Comparison of ENCODE assay signal across 12 cellular contexts in genomic region chr1:230211436-230212145, GRCh38.
DNase-seq lines count a peak whose midpoint lies in the region; ATAC-seq and TF ChIP-seq lines count a peak whose summit lies in the region.
"Had no signal": no experiment of that assay in that cellular context is flagged by ENCODE, and none has a peak within 500 bp of the region (broad histone marks: within the 10 kb centered on the region; RNA-seq: fewer than 3 reads in every experiment).

No MANE protein-coding gene starts in this region.

- TF ChIP-seq EP300 in suprapubic skin (IDR thresholded peaks at IDR 0.05) (no peak), esophagus muscularis mucosa (IDR thresholded peaks at IDR 0.05) (no peak)

- H3K4me1 ChIP-seq in OCI-LY1 (ENCODE audit: insufficient read depth, low read length, severe bottlenecking) (peaks cover 70% of the 10 kb centered on the region), esophagus (ENCODE audit: control insufficient read depth in 2 of 2, insufficient read depth in 2 of 2, low read length in 1 of 2) (peaks cover 10% of the 10 kb centered on the region in 2 donors), suprapubic skin (peaks cover 29% of the 10 kb centered on the region), esophagus muscularis mucosa (peaks cover 33 to 67% (median 64%) of the 10 kb centered on the region in 4 donors)

- no peaks in the 10 kb centered on the region for H3K9me3 ChIP-seq in OCI-LY1 (ENCODE audit: low read length)
- no peaks in the 10 kb centered on the region for H3K9me3 ChIP-seq in esophagus (ENCODE audit: control insufficient read depth in 2 of 2, insufficient read depth in 1 of 2, low read depth in 1 of 2, low read length in 1 of 2)
- H3K9me3 ChIP-seq in suprapubic skin, result no peaks in the 10 kb centered on the region
- no peaks in the 10 kb centered on the region for H3K9me3 ChIP-seq in esophagus muscularis mucosa

- H3K27ac Mint-ChIP-seq in activated CD8-positive, alpha-beta memory T cell treated with anti-CD3 and anti-CD28 coated beads, Interleukin-2, amount 10 ng/mL, durations not matched to agents 7 days and 5 days, result peak overlapping the region; percentile 88
- no peak overlapping the region for H3K27ac Mint-ChIP-seq in Calu3 (ENCODE audit: unreplicated experiment)

- H3K9ac ChIP-seq in OCI-LY1 (ENCODE audit: low read length), result no peak overlapping the region; the same call in 1 of the 2 replicates

- CTCF ChIA-PET in activated CD8-positive, alpha-beta memory T cell treated with anti-CD3 and anti-CD28 coated beads, Interleukin-2, amount 10 ng/mL, durations not matched to agents 7 days and 5 days (lab: Charles Lee), result interaction anchor here (1.2 to 2.5 kb wide), 4 partner anchors 12 to 94 kb away, joined by 3 to 10 read pairs (median 6); no protein-coding TSS in a partner anchor
- CTCF ChIA-PET in Calu3 (lab: Charles Lee), result interaction anchor here (1.0 kb wide), 1 partner anchor 12 kb away, joined by 3 read pairs; no protein-coding TSS in a partner anchor

- peak overlapping the region; percentile 67 for H3K4me3 Mint-ChIP-seq in activated CD8-positive, alpha-beta memory T cell treated with anti-CD3 and anti-CD28 coated beads, Interleukin-2, amount 10 ng/mL, durations not matched to agents 7 days and 5 days
- no peak overlapping the region for H3K4me3 Mint-ChIP-seq in Calu3 (ENCODE audit: low read depth, unreplicated experiment)

- no peaks in the 10 kb centered on the region for H4K20me1 ChIP-seq in OCI-LY1 (ENCODE audit: insufficient read depth, low read length)

- no peak for ATAC-seq in activated CD8-positive, alpha-beta memory T cell treated with anti-CD3 and anti-CD28 coated beads, Interleukin-2, amount 10 ng/mL, durations not matched to agents 7 days and 5 days

- TF ChIP-seq POLR2A in suprapubic skin (IDR thresholded peaks at IDR 0.05), result no peak
- no peak for TF ChIP-seq POLR2A in esophagus muscularis mucosa (IDR thresholded peaks at IDR 0.05; ENCODE audit: low read depth)

- H3K4me3 ChIP-seq in OCI-LY1 (ENCODE audit: low read depth, low read length, poor library complexity, severe bottlenecking) (no peak overlapping the region), esophagus (ENCODE audit: low read depth in 1 of 2, low read length in 2 of 2) (no peak overlapping the region), suprapubic skin (no peak overlapping the region), esophagus muscularis mucosa (no peak overlapping the region)
- H3K4me3 ChIP-seq: skin epidermis had no signal

- TF ChIP-seq CTCF in OCI-LY1 (IDR thresholded peaks at IDR 0.05; ENCODE audit: low read length), result no peak
- TF ChIP-seq CTCF in suprapubic skin (IDR thresholded peaks at IDR 0.05), result no peak
- TF ChIP-seq CTCF in esophagus muscularis mucosa (IDR thresholded peaks at IDR 0.05), result no peak
- no peak for TF ChIP-seq CTCF in Calu3 (IDR thresholded peaks at IDR 0.05; ENCODE audit: unreplicated experiment)

- no peaks in the 10 kb centered on the region for H3F3A ChIP-seq in OCI-LY1 (ENCODE audit: insufficient read depth, low read length)

- peak overlapping the region; percentile 50 for H3K4me2 ChIP-seq in OCI-LY1 (ENCODE audit: low read length)

- no peaks in the 10 kb centered on the region; the same call in 1 of the 2 replicates for H3K79me2 ChIP-seq in OCI-LY1 (ENCODE audit: insufficient read depth, low read length)

- no TSS peak for BruUV-seq in Calu3 (replicated peaks; lab: Mats Ljungman, UMichigan)

- H3K9me2 ChIP-seq in OCI-LY1 (ENCODE audit: low read depth, low read length), result no peaks in the 10 kb centered on the region

- H3K27me3 Mint-ChIP-seq in activated CD8-positive, alpha-beta memory T cell treated with anti-CD3 and anti-CD28 coated beads, Interleukin-2, amount 10 ng/mL, durations not matched to agents 7 days and 5 days, result no peaks in the 10 kb centered on the region
- H3K27me3 Mint-ChIP-seq in Calu3 (ENCODE audit: unreplicated experiment), result no peaks in the 10 kb centered on the region

- DNase-seq in activated CD8-positive, alpha-beta memory T cell treated with anti-CD3 and anti-CD28 coated beads, Interleukin-2, amount 10 ng/mL, durations not matched to agents 7 days and 5 days, result no peak
- no peak for DNase-seq in activated CD8-positive, alpha-beta memory T cell treated with anti-CD3 and anti-CD28 coated beads, Interleukin-2, amount 50 U/mL, for 4 hours
- no peak for DNase-seq in suprapubic skin (ENCODE audit: low spot score in 2 of 2)
- DNase-seq in esophagus muscularis mucosa (ENCODE audit: extremely low spot score), result no peak
- DNase-seq in putamen (ENCODE audit: low spot score), result no peak
- no peak for DNase-seq in Calu3
- DNase-seq: amniotic stem cell, RPMI8226 had no signal

- H3K36me3 ChIP-seq in OCI-LY1 (ENCODE audit: insufficient read depth, low read length) (peaks cover 24% of the 10 kb centered on the region), esophagus (ENCODE audit: control insufficient read depth in 2 of 2, insufficient read depth in 2 of 2, low read length in 1 of 2) (no peaks in the 10 kb centered on the region), suprapubic skin (no peaks in the 10 kb centered on the region), esophagus muscularis mucosa (no peaks in the 10 kb centered on the region)

- peaks cover 8% of the 10 kb centered on the region for H3K36me3 Mint-ChIP-seq in activated CD8-positive, alpha-beta memory T cell treated with anti-CD3 and anti-CD28 coated beads, Interleukin-2, amount 10 ng/mL, durations not matched to agents 7 days and 5 days
- H3K36me3 Mint-ChIP-seq in Calu3 (ENCODE audit: insufficient read depth, unreplicated experiment), result no peaks in the 10 kb centered on the region

- H3K9me3 Mint-ChIP-seq in activated CD8-positive, alpha-beta memory T cell treated with anti-CD3 and anti-CD28 coated beads, Interleukin-2, amount 10 ng/mL, durations not matched to agents 7 days and 5 days (ENCODE audit: low read depth), result no peaks in the 10 kb centered on the region
- no peaks in the 10 kb centered on the region for H3K9me3 Mint-ChIP-seq in Calu3 (ENCODE audit: low read depth, unreplicated experiment)

- H3K27me3 ChIP-seq in OCI-LY1 (ENCODE audit: insufficient read depth, low read length) (no peaks in the 10 kb centered on the region), esophagus (ENCODE audit: control insufficient read depth in 1 of 2, insufficient read depth in 2 of 2, low read length in 2 of 2) (no peaks in the 10 kb centered on the region), suprapubic skin (no peaks in the 10 kb centered on the region), esophagus muscularis mucosa (no peaks in the 10 kb centered on the region)

- H2AFZ ChIP-seq in OCI-LY1 (ENCODE audit: low read length), result no peak overlapping the region

- WGBS in esophagus, 2 donors, result 83% methylated on average over 8 of the region's 8 CpGs
- 94% methylated on average over 8 of the region's 8 CpGs for WGBS in suprapubic skin
- WGBS in esophagus muscularis mucosa, result 88% methylated on average over 7 of the region's 8 CpGs

- H3K27ac ChIP-seq in OCI-LY1 (ENCODE audit: low read depth, low read length, poor library complexity, severe bottlenecking), result peak overlapping the region; percentile 72
- peak overlapping the region; percentile 22 to 40 for H3K27ac ChIP-seq in esophagus (ENCODE audit: low read depth in 2 of 2, low read length in 1 of 2)
- H3K27ac ChIP-seq in suprapubic skin, result peak overlapping the region; percentile 3
- H3K27ac ChIP-seq in esophagus muscularis mucosa (replicated peaks in 1 of 4), result peak overlapping the region in 1 of 4 donors; percentile 13
- H3K27ac ChIP-seq: epithelial cell of prostate had no signal

- intact Hi-C loops in esophagus muscularis mucosa (cut with DNase I) (no loop called here), Calu3 (cut with micrococcal nuclease; ENCODE audit: unreplicated experiment) (no loop called here)

- peaks cover 66% of the 10 kb centered on the region for H3K4me1 Mint-ChIP-seq in activated CD8-positive, alpha-beta memory T cell treated with anti-CD3 and anti-CD28 coated beads, Interleukin-2, amount 10 ng/mL, durations not matched to agents 7 days and 5 days
- peaks cover 81% of the 10 kb centered on the region for H3K4me1 Mint-ChIP-seq in Calu3 (ENCODE audit: low read depth, unreplicated experiment)
